ENCODE assay signal across 11 cellular contexts in genomic region chr14:75825147-75825592, GRCh38.
A peak's percentile ranks its signal among the peaks of the same experiment; 100 is the strongest.
DNase-seq lines count a peak whose midpoint lies in the region; ATAC-seq and TF ChIP-seq lines count a peak whose summit lies in the region.
"Had no signal": no experiment of that assay in that cellular context is flagged by ENCODE, and none has a peak within 500 bp of the region (broad histone marks: within the 10 kb centered on the region; RNA-seq: fewer than 3 reads in every experiment).

No MANE protein-coding gene starts in this region.

- no peaks in the 10 kb centered on the region for H3K27me3 Mint-ChIP-seq in activated naive CD4-positive, alpha-beta T cell treated with anti-CD3 and anti-CD28 coated beads, Interleukin-2, amount 50 U/mL, for 24 hours
- H3K27me3 Mint-ChIP-seq in osteocyte (ENCODE audit: unreplicated experiment), result no peaks in the 10 kb centered on the region

- H3K4me3 ChIP-seq in fibroblast of villous mesenchyme (ENCODE audit: low read depth, low read length) (no peak overlapping the region), upper lobe of right lung (no peak overlapping the region)

- no peaks in the 10 kb centered on the region for H3K27me3 ChIP-seq in upper lobe of right lung

- peaks cover 50% of the 10 kb centered on the region for H3K4me1 ChIP-seq in upper lobe of right lung

- no peak for TF ChIP-seq CTCF in fibroblast of villous mesenchyme (IDR thresholded peaks at IDR 0.05; ENCODE audit: insufficient read depth, low read depth, low read length)
- no peak for TF ChIP-seq CTCF in osteocyte (IDR thresholded peaks at IDR 0.05)
- TF ChIP-seq CTCF in upper lobe of right lung (IDR thresholded peaks at IDR 0.05), result no peak

- no peak for ATAC-seq in upper lobe of right lung
- ATAC-seq in HG02970 (IDR thresholded peaks at IDR 0.05; ENCODE audit: low FRiP score, unreplicated experiment), result no peak
- no peak for ATAC-seq in HG03045 (IDR thresholded peaks at IDR 0.05; ENCODE audit: unreplicated experiment)

- peaks cover 6% of the 10 kb centered on the region for H3K4me1 Mint-ChIP-seq in activated naive CD4-positive, alpha-beta T cell treated with anti-CD3 and anti-CD28 coated beads, Interleukin-2, amount 50 U/mL, for 24 hours
- H3K4me1 Mint-ChIP-seq in osteocyte (ENCODE audit: unreplicated experiment), result peaks cover 76% of the 10 kb centered on the region

- no peak overlapping the region for H3K4me3 Mint-ChIP-seq in activated naive CD4-positive, alpha-beta T cell treated with anti-CD3 and anti-CD28 coated beads, Interleukin-2, amount 50 U/mL, for 24 hours
- H3K4me3 Mint-ChIP-seq in osteocyte (ENCODE audit: unreplicated experiment), result peak overlapping the region; percentile 28

- no peaks in the 10 kb centered on the region for H3K9me3 ChIP-seq in upper lobe of right lung

- intact Hi-C loops in upper lobe of right lung (cut with DNase I), result no loop called here

- H3K36me3 Mint-ChIP-seq in activated naive CD4-positive, alpha-beta T cell treated with anti-CD3 and anti-CD28 coated beads, Interleukin-2, amount 50 U/mL, for 24 hours, result peaks cover 10% of the 10 kb centered on the region
- peaks cover 3% of the 10 kb centered on the region for H3K36me3 Mint-ChIP-seq in osteocyte (ENCODE audit: unreplicated experiment)

- peak overlapping the region; percentile 20 for H3K27ac Mint-ChIP-seq in activated naive CD4-positive, alpha-beta T cell treated with anti-CD3 and anti-CD28 coated beads, Interleukin-2, amount 50 U/mL, for 24 hours
- peak overlapping the region; percentile 99 for H3K27ac Mint-ChIP-seq in osteocyte (ENCODE audit: unreplicated experiment)

- peak overlapping the region; percentile 72 for H3K27ac ChIP-seq in upper lobe of right lung

- no peak for DNase-seq in activated naive CD4-positive, alpha-beta T cell treated with anti-CD3 and anti-CD28 coated beads, Interleukin-2, amount 50 U/mL, for 16 hours
- DNase-seq in fibroblast of villous mesenchyme (ENCODE audit: low read depth) (peak; percentile 74), osteocyte (ENCODE audit: extremely low spot score, unreplicated experiment) (no peak), upper lobe of right lung (no peak), kidney glomerular epithelial cell (lab: John Stamatoyannopoulos, UW) (no peak)
- DNase-seq: activated T-cell treated with anti-CD3 and anti-CD28 coated beads for 4 hours; DMS153; stimulated activated CD8-positive, alpha-beta memory T cell treated with anti-CD3 and anti-CD28 coated beads, Interleukin-4, amount 100 ng/mL, for 48 hours had no signal

- peaks cover 3% of the 10 kb centered on the region for H3K36me3 ChIP-seq in upper lobe of right lung

- no peaks in the 10 kb centered on the region for H3K9me3 Mint-ChIP-seq in activated naive CD4-positive, alpha-beta T cell treated with anti-CD3 and anti-CD28 coated beads, Interleukin-2, amount 50 U/mL, for 24 hours
- H3K9me3 Mint-ChIP-seq in osteocyte (ENCODE audit: unreplicated experiment), result no peaks in the 10 kb centered on the region
